Comparison of ENCODE assay signal across 37 cellular contexts in genomic region chr11:14722507-14722906, GRCh38.
"Had no signal": no experiment of that assay in that cellular context is flagged by ENCODE, and none has a peak within 500 bp of the region (broad histone marks: within the 10 kb centered on the region; RNA-seq: fewer than 3 reads in every experiment).

No MANE protein-coding gene starts in this region.

- H3K27ac Mint-ChIP-seq: activated B cell treated with CpG ODN at 0.5 μM for 24 hours; activated CD4-positive, alpha-beta memory T cell treated with anti-CD3 and anti-CD28 coated beads for 36 hours; activated naive CD8-positive, alpha-beta T cell treated with anti-CD3 and anti-CD28 coated beads for 36 hours; activated T-helper 17 cell treated with anti-CD3 and anti-CD28 coated beads, Interleukin-2, amount 50 U/mL, for 72 hours had no signal

- H3K4me3 Mint-ChIP-seq: activated B cell treated with CpG ODN at 0.5 μM for 24 hours; activated CD4-positive, alpha-beta memory T cell treated with anti-CD3 and anti-CD28 coated beads for 36 hours; activated naive CD8-positive, alpha-beta T cell treated with anti-CD3 and anti-CD28 coated beads for 36 hours; activated T-helper 17 cell treated with anti-CD3 and anti-CD28 coated beads, Interleukin-2, amount 50 U/mL, for 72 hours had no signal

- ATAC-seq: activated T-helper 17 cell treated with anti-CD3 and anti-CD28 coated beads, Interleukin-2, amount 50 U/mL, for 72 hours; body of pancreas; PC-3; SK-N-SH treated with all-trans-retinoic acid at 6 μM for 48 hours had no signal

- H3K27ac ChIP-seq: body of pancreas, Peyer's patch, VCaP had no signal

- H3K27me3 Mint-ChIP-seq: activated B cell treated with CpG ODN at 0.5 μM for 24 hours; activated CD4-positive, alpha-beta memory T cell treated with anti-CD3 and anti-CD28 coated beads for 36 hours; activated naive CD8-positive, alpha-beta T cell treated with anti-CD3 and anti-CD28 coated beads for 36 hours; activated T-helper 17 cell treated with anti-CD3 and anti-CD28 coated beads, Interleukin-2, amount 50 U/mL, for 72 hours had no signal

- H3K27me3 ChIP-seq: body of pancreas, MG63, Peyer's patch had no signal

- H3K9me3 ChIP-seq: body of pancreas, MG63, Peyer's patch had no signal

- H3K36me3 Mint-ChIP-seq: activated CD4-positive, alpha-beta memory T cell treated with anti-CD3 and anti-CD28 coated beads for 36 hours had no signal

- H3K4me1 ChIP-seq: body of pancreas, Peyer's patch had no signal

- H3K4me3 ChIP-seq: body of pancreas, MG63, Peyer's patch had no signal

- H3K4me1 Mint-ChIP-seq: activated B cell treated with CpG ODN at 0.5 μM for 24 hours had no signal

- H3K9me3 Mint-ChIP-seq: activated B cell treated with CpG ODN at 0.5 μM for 24 hours; activated CD4-positive, alpha-beta memory T cell treated with anti-CD3 and anti-CD28 coated beads for 36 hours; activated T-helper 17 cell treated with anti-CD3 and anti-CD28 coated beads, Interleukin-2, amount 50 U/mL, for 72 hours had no signal

- H3K36me3 ChIP-seq: MG63, Peyer's patch had no signal

- DNase-seq: activated B cell treated with CpG ODN at 0.5 μM for 24 hours; activated CD4-positive, alpha-beta memory T cell treated with anti-CD3 and anti-CD28 coated beads for 36 hours; activated CD4-positive, alpha-beta T cell treated with anti-CD3 and anti-CD28 coated beads for 4 hours; activated CD4-positive, alpha-beta T cell treated with anti-CD3 and anti-CD28 coated beads, Interleukin-2, amount 50 U/mL, for 1 hour; activated CD4-positive, CD25-positive, alpha-beta regulatory T cell treated with anti-CD3 and anti-CD28 coated beads, Interleukin-2, amount 50 U/mL, for 72 hours; activated CD8-positive, alpha-beta memory T cell treated with anti-CD3 and anti-CD28 coated beads, Interleukin-2, amount 50 U/mL, for 4 hours; activated effector memory CD4-positive, alpha-beta T cell treated with anti-CD3 and anti-CD28 coated beads, Interleukin-2, amount 50 U/mL, for 16 hours; activated naive CD4-positive, alpha-beta T cell; activated naive CD4-positive, alpha-beta T cell treated with anti-CD3 and anti-CD28 coated beads, Interleukin-2, amount 50 U/mL, for 16 hours; activated naive CD8-positive, alpha-beta T cell treated with anti-CD3 and anti-CD28 coated beads for 36 hours; activated T-cell treated with anti-CD3 and anti-CD28 coated beads for 4 hours; activated T-cell treated with anti-CD3 and anti-CD28 coated beads, Interleukin-2, amount 50 U/mL, for 48 hours; amygdala; body of pancreas; caudate nucleus; Kasumi-1; KG1; MG63; NCI-H1048; NCI-H1105 treated with DMSO at 0.1 percent for 48 hours; NCI-H1436; NCI-H1694; NCI-H1930; NCI-H2081 treated with DMSO at 0.1 percent for 48 hours; NCI-H345; NCI-H524 treated with DMSO at 0.1 percent for 48 hours; NK-92 treated with Interleukin-12 subunit alpha and Interleukin-12 subunit beta, amount 100 ng/mL, for 24 hours; PC-3; Peyer's patch; RPMI8226; SHP77 treated with DMSO at 0.1 percent for 48 hours; SW 1271; T-helper 1 cell; T-helper 9 cell had no signal
